In genomic region chr6:31042801-31043200, GRCh38 we compare ENCODE assay signal across 1 cellular context.
TF ChIP-seq lines count a peak whose summit lies in the region.

No MANE protein-coding gene starts in this region.

TF ChIP-seq in SK-N-SH treated with all-trans-retinoic acid at 6 μM for 48 hours, 23 proteins besides CTCF, POLR2A, EP300 and RAD21 (continued from another document):
- no peak for TF ChIP-seq PATZ1 (CRISPR knock-in tag; IDR thresholded peaks at IDR 0.05; ENCODE audit: borderline replicate concordance)
